8 cellular contexts compared by ENCODE assay signal in genomic region chr15:85256009-85256997, GRCh38.
A peak's percentile ranks its signal among the peaks of the same experiment; 100 is the strongest.
DNase-seq lines count a peak whose midpoint lies in the region; ATAC-seq, FAIRE-seq and TF ChIP-seq lines count a peak whose summit lies in the region.
"Not testable (repeated sequence)": the region's sequence is repeated elsewhere in the genome, so short reads cannot be mapped to it uniquely, and the experiment has no call there.

No MANE protein-coding gene starts in this region.

- peaks cover 15% of the 10 kb centered on the region for H3K4me1 Mint-ChIP-seq in activated CD8-positive, alpha-beta T cell treated with anti-CD3 and anti-CD28 coated beads, Interleukin-2, amount 10 ng/mL, durations not matched to agents 7 days and 5 days (ENCODE audit: low read depth)

- H3K36me3 ChIP-seq in BE2C; Panc1 (ENCODE audit: control insufficient read depth, insufficient read depth, low read length); esophagus muscularis mucosa; HepG2 (replicated peaks in 1 of 2; ENCODE audit: control insufficient read depth in 1 of 2, insufficient read depth in 2 of 2, low read length in 2 of 2); pancreas; testis (ENCODE audit: low read depth, missing control alignments): not testable (repeated sequence)

- FAIRE-seq in HepG2 (lab: Jason Lieb, UNC); pancreas (lab: Jason Lieb, UNC): not testable (repeated sequence)

- TF ChIP-seq CTCF in BE2C (IDR thresholded peaks at IDR 0.05; ENCODE audit: low read depth, low read length); Panc1 (IDR thresholded peaks at IDR 0.05); esophagus muscularis mucosa (IDR thresholded peaks at IDR 0.05); HepG2 (CRISPR knock-in tag; IDR thresholded peaks at IDR 0.05); pancreas (IDR thresholded peaks at IDR 0.05); testis (IDR thresholded peaks at IDR 0.05): not testable (repeated sequence)

- DNase-seq in BE2C (peak; percentile 73), esophagus muscularis mucosa (ENCODE audit: extremely low spot score) (peak; percentile 72), left cardiac atrium (peak; percentile 52), HepG2 (ENCODE audit: low spot score) (peak; percentile 11), pancreas (peak in 2 of 6 donors; percentile 52 to 68), testis (peak; percentile 18)
- DNase-seq in Panc1 (ENCODE audit: low read depth, low spot score); activated CD8-positive, alpha-beta T cell treated with anti-CD3 and anti-CD28 coated beads, Interleukin-2, amount 10 ng/mL, durations not matched to agents 7 days and 5 days: not testable (repeated sequence)

- not testable (repeated sequence) for H3K4me2 ChIP-seq in HepG2 (ENCODE audit: low read depth, low read length)

- H3K27me3 ChIP-seq in BE2C; Panc1 (ENCODE audit: control insufficient read depth, insufficient read depth, low read length); esophagus muscularis mucosa; HepG2 (ENCODE audit: control insufficient read depth in 1 of 2, insufficient read depth in 2 of 2, low read length in 2 of 2); pancreas; testis: not testable (repeated sequence)

- CTCF ChIA-PET in Panc1 (lab: Charles Lee); activated CD8-positive, alpha-beta T cell treated with anti-CD3 and anti-CD28 coated beads, Interleukin-2, amount 10 ng/mL, durations not matched to agents 7 days and 5 days (lab: Charles Lee); HepG2 (lab: Yijun Ruan, JAX; ENCODE audit: low intra/inter-chr PET ratio, low total read pairs): not testable (repeated sequence)

- not testable (repeated sequence) for H3K4me3 Mint-ChIP-seq in activated CD8-positive, alpha-beta T cell treated with anti-CD3 and anti-CD28 coated beads, Interleukin-2, amount 10 ng/mL, durations not matched to agents 7 days and 5 days

- BruUV-seq in Panc1 (replicated peaks; lab: Mats Ljungman, UMichigan); HepG2 (replicated peaks; lab: Mats Ljungman, UMichigan): not testable (repeated sequence)

- H3K27me3 Mint-ChIP-seq in activated CD8-positive, alpha-beta T cell treated with anti-CD3 and anti-CD28 coated beads, Interleukin-2, amount 10 ng/mL, durations not matched to agents 7 days and 5 days (ENCODE audit: low read depth), result not testable (repeated sequence)

- not testable (repeated sequence) for H3K9me3 ChIP-seq in BE2C; Panc1 (ENCODE audit: control insufficient read depth, insufficient read depth, low read depth, low read length); esophagus muscularis mucosa; HepG2 (ENCODE audit: low read length); pancreas; testis

- TF ChIP-seq EP300 in esophagus muscularis mucosa (IDR thresholded peaks at IDR 0.05); HepG2 (IDR thresholded peaks at IDR 0.05; ENCODE audit: low read depth in 2 of 2, low read length in 2 of 2); HepG2 (CRISPR knock-in tag; IDR thresholded peaks at IDR 0.05; ENCODE audit: borderline replicate concordance): not testable (repeated sequence)

- in situ Hi-C loops in Panc1 (cut with HindIII; ENCODE audit: low pct_unique_long_range_greater_than_20kb, low sequenced_read_pairs); HepG2 (cut with HindIII; ENCODE audit: extremely low pct_ligation_motif_present, low pct_unique_long_range_greater_than_20kb): not testable (repeated sequence)

- not testable (repeated sequence) for TF ChIP-seq RAD21 in HepG2 (CRISPR knock-in tag; IDR thresholded peaks at IDR 0.05)

- not testable (repeated sequence) for H3K9ac ChIP-seq in HepG2 (ENCODE audit: insufficient read depth, low read depth, low read length)

- H3K9me3 Mint-ChIP-seq in activated CD8-positive, alpha-beta T cell treated with anti-CD3 and anti-CD28 coated beads, Interleukin-2, amount 10 ng/mL, durations not matched to agents 7 days and 5 days (ENCODE audit: insufficient read depth), result not testable (repeated sequence)

- TF ChIP-seq POLR2A in esophagus muscularis mucosa (IDR thresholded peaks at IDR 0.05; ENCODE audit: low read depth); HepG2 (IDR thresholded peaks at IDR 0.05; ENCODE audit: insufficient read depth in 1 of 2, low read depth in 2 of 2, low read length in 2 of 2); testis (IDR thresholded peaks at IDR 0.05): not testable (repeated sequence)

- POLR2A ChIA-PET in Panc1 (lab: Charles Lee); activated CD8-positive, alpha-beta T cell treated with anti-CD3 and anti-CD28 coated beads, Interleukin-2, amount 10 ng/mL, durations not matched to agents 7 days and 5 days (lab: Charles Lee); HepG2 (lab: Yijun Ruan, JAX): not testable (repeated sequence)

- H3K4me1 ChIP-seq in BE2C; Panc1 (ENCODE audit: control insufficient read depth, insufficient read depth, low read length); pancreas; testis: not testable (repeated sequence)
- H3K4me1 ChIP-seq in esophagus muscularis mucosa, result peaks cover 14 to 16% (median 14%) of the 10 kb centered on the region in 4 donors
- H3K4me1 ChIP-seq in HepG2 (ENCODE audit: insufficient read depth, low read length), result peaks cover 14% of the 10 kb centered on the region; the same call in 1 of the 2 replicates

- intact Hi-C loops in Panc1 (cut with micrococcal nuclease; ENCODE audit: unreplicated experiment); esophagus muscularis mucosa (cut with DNase I); left cardiac atrium (cut with DNase I); HepG2 (cut with micrococcal nuclease; ENCODE audit: unreplicated experiment); pancreas (cut with DNase I); testis (cut with DNase I; ENCODE audit: low total_unique reads): not testable (repeated sequence)

- not testable (repeated sequence) for H4K20me1 ChIP-seq in HepG2 (ENCODE audit: insufficient read depth, low read length)

- not testable (repeated sequence) for H3K36me3 Mint-ChIP-seq in activated CD8-positive, alpha-beta T cell treated with anti-CD3 and anti-CD28 coated beads, Interleukin-2, amount 10 ng/mL, durations not matched to agents 7 days and 5 days (ENCODE audit: low read depth)

- H3K27ac ChIP-seq in Panc1 (ENCODE audit: low read length); esophagus muscularis mucosa (replicated peaks in 1 of 4); HepG2 (ENCODE audit: extremely low read length, insufficient read depth, low read length); pancreas; testis: not testable (repeated sequence)

- ATAC-seq in Panc1 (peak; percentile 23; the same call in 1 of the 2 replicates), left cardiac atrium (peak; percentile 82 to 89), HepG2 (peak; percentile 52), pancreas (peak; percentile 39 to 77 (median 56))
- ATAC-seq in activated CD8-positive, alpha-beta T cell treated with anti-CD3 and anti-CD28 coated beads, Interleukin-2, amount 10 ng/mL, durations not matched to agents 7 days and 5 days, result not testable (repeated sequence)

- 55% methylated on average over 18 of the region's 25 CpGs for WGBS in esophagus muscularis mucosa
- WGBS in HepG2 (ENCODE audit: low lambda C conversion rate), result 55% methylated on average over 13 of the region's 25 CpGs
- WGBS in pancreas, 2 donors, result 65 to 77% methylated on average over 18 to 25 of the region's 25 CpGs
- 56 to 86% methylated on average over 8 to 24 of the region's 25 CpGs for WGBS in testis, 2 donors

- not testable (repeated sequence) for H3K4me3 ChIP-seq in BE2C (ENCODE audit: low read depth, low read length); Panc1 (ENCODE audit: low read depth in 2 of 2, low read length in 2 of 2); esophagus muscularis mucosa; HepG2 (replicated peaks in 1 of 3; ENCODE audit: insufficient read depth in 1 of 3, low read depth in 2 of 3, low read length in 3 of 3); pancreas; testis

- not testable (repeated sequence) for H2AFZ ChIP-seq in HepG2 (ENCODE audit: low read length)

- not testable (repeated sequence) for H3K79me2 ChIP-seq in HepG2 (ENCODE audit: insufficient read depth, low read length)

- H3K27ac Mint-ChIP-seq in activated CD8-positive, alpha-beta T cell treated with anti-CD3 and anti-CD28 coated beads, Interleukin-2, amount 10 ng/mL, durations not matched to agents 7 days and 5 days, result peak overlapping the region; percentile 46

TF ChIP-seq in HepG2, 621 proteins besides CTCF, POLR2A, EP300 and RAD21:
- TF ChIP-seq ZFX (CRISPR knock-in tag; IDR thresholded peaks at IDR 0.05; ENCODE audit: low read depth) (0 out of 2 replicates have a peak, but pooled peaks have one; percentile 16), HNF4A (CRISPR knock-in tag; IDR thresholded peaks at IDR 0.05) (peak; percentile 40; the same call in 1 of the 2 replicates)
TF ChIP-seq in HepG2: peak in this region for 2; not testable (repeated sequence) for 619.
